23 cellular contexts compared by ENCODE assay signal in the genomic region with DNA sequence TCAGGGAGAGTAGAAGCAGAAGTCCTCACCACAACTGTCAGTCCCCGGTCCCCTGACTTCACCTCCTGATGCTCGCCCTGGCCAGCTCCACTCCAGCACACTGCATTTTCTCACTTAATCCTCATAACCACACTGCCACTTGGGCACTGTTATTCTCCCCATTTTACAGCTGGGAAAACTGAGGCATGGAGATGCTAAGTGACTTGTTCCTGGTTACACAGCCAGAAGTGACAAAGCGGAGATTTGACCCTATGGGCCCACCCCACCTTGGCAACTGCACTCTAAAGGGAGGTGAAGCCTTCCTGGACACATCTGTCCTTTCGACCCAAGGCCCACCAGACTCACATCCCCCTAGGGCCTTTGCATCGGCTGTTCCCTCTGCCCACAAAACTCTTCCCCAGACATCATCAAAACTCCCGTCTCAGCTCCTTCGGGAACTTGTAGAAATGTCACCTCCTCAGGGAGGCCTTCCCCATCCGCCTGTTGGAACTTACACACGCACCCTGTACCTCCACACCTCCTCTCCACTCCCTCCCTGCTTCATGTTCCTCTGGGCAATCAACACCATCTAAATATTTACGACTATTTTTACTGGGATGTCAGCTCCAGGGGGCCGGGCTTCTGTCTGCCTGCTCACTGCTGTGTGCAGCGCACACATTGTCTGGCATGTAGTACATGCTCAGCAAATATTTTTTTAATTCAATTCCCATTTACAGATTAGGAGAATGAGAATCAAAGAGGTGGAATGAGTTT. TPM values are rescaled to one million over a fixed set of nuclear protein-coding genes. Genes with fewer than 3 reads are reported as not detected.
DNase-seq lines count a peak whose midpoint lies in the region; ATAC-seq, FAIRE-seq and TF ChIP-seq lines count a peak whose summit lies in the region.
"Had no signal": no experiment of that assay in that cellular context is flagged by ENCODE, and none has a peak within 500 bp of the region (broad histone marks: within the 10 kb centered on the region; RNA-seq: fewer than 3 reads in every experiment).

No MANE protein-coding gene starts in this region.

- H3K9me3 ChIP-seq in heart left ventricle (no peaks in the 10 kb centered on the region), mucosa of descending colon (no peaks in the 10 kb centered on the region), spleen (no peaks in the 10 kb centered on the region)
- H3K9me3 ChIP-seq: BLaER1 treated with 17β-estradiol and CSF1 and Interleukin-3, amounts not matched to agents 10 nM and 100 nM; MG63 had no signal

- H3K27ac ChIP-seq in heart left ventricle: peak overlapping the region in 11 of 12 donors; percentile 41 to 95 (median 88)
- no peak overlapping the region for H3K27ac ChIP-seq in spleen
- H3K27ac ChIP-seq: BLaER1 treated with 17β-estradiol and CSF1 and Interleukin-3, amounts not matched to agents 10 nM and 100 nM; PC-9 had no signal

- TF ChIP-seq POLR2A in heart left ventricle (IDR thresholded peaks at IDR 0.05): no peak
- no peak for TF ChIP-seq POLR2A in spleen (IDR thresholded peaks at IDR 0.05)
- TF ChIP-seq POLR2A in lower leg skin (IDR thresholded peaks at IDR 0.05): no peak

- ATAC-seq in heart left ventricle (no peak), Right ventricle myocardium inferior (no peak), mucosa of descending colon (no peak)

- DNase-seq in heart left ventricle (peak in 2 of 5 donors; percentile 15 to 16), Right ventricle myocardium inferior (ENCODE audit: missing footprints) (no peak), fibroblast of villous mesenchyme (ENCODE audit: low read depth) (peak; percentile 3), mucosa of descending colon (peak in 2 of 3 donors; percentile 6 to 10), spleen (peak; percentile 37), frontal cortex (ENCODE audit: low spot score in 2 of 2) (no peak), lower leg skin (ENCODE audit: low spot score in 2 of 2) (no peak), NCI-H526 (lab: John Stamatoyannopoulos, UW) (no peak)
- DNase-seq: DMS79, GOT3, HFFc6, Karpas-422, MG63, NCI-H1092, NCI-H146, NCI-H2081, NCI-H510A, NCI-H82, PC-9 had no signal

- H3K36me3 ChIP-seq in heart left ventricle (no peaks in the 10 kb centered on the region), mucosa of descending colon (ENCODE audit: low read depth) (no peaks in the 10 kb centered on the region), spleen (no peaks in the 10 kb centered on the region)
- H3K36me3 ChIP-seq: BLaER1 treated with 17β-estradiol and CSF1 and Interleukin-3, amounts not matched to agents 10 nM and 100 nM; MG63 had no signal

- 78 to 88% (median 82%) methylated on average over 12 of the region's 12 CpGs for WGBS in heart left ventricle, 4 donors
- 86 to 94% (median 90%) methylated on average over 12 of the region's 12 CpGs for WGBS in spleen, 5 donors
- 79 to 87% methylated on average over 12 of the region's 12 CpGs for WGBS in lower leg skin, 2 donors

- H3K27me3 ChIP-seq in heart left ventricle: peaks cover 0 to 3% (median 0%) of the 10 kb centered on the region in 9 donors
- peaks cover 0 to 14% (median 0%) of the 10 kb centered on the region in 7 donors for H3K27me3 ChIP-seq in spleen (replicated peaks in 1 of 7)
- H3K27me3 ChIP-seq: BLaER1 treated with 17β-estradiol and CSF1 and Interleukin-3, amounts not matched to agents 10 nM and 100 nM; MG63 had no signal

- no peak for TF ChIP-seq CTCF in heart left ventricle (IDR thresholded peaks at IDR 0.05)
- no peak for TF ChIP-seq CTCF in fibroblast of villous mesenchyme (IDR thresholded peaks at IDR 0.05; ENCODE audit: insufficient read depth, low read depth, low read length)
- TF ChIP-seq CTCF in mucosa of descending colon (IDR thresholded peaks at IDR 0.05): no peak
- TF ChIP-seq CTCF in spleen (IDR thresholded peaks at IDR 0.05 in 8 of 11, conservative IDR thresholded peaks at IDR 0.05 in 3 of 11): no peak
- TF ChIP-seq CTCF in lower leg skin (IDR thresholded peaks at IDR 0.05): no peak

- peak overlapping the region in 1 of 12 donors; percentile 11 for H3K4me3 ChIP-seq in heart left ventricle
- no peak overlapping the region for H3K4me3 ChIP-seq in fibroblast of villous mesenchyme (ENCODE audit: low read depth, low read length)
- H3K4me3 ChIP-seq in mucosa of descending colon: no peak overlapping the region
- H3K4me3 ChIP-seq in spleen: no peak overlapping the region
- no peak overlapping the region for H3K4me3 ChIP-seq in lower leg skin (ENCODE audit: low read depth, poor library complexity, severe bottlenecking)
- H3K4me3 ChIP-seq: BLaER1 treated with 17β-estradiol and CSF1 and Interleukin-3, amounts not matched to agents 10 nM and 100 nM; MG63; PC-9 had no signal

- intact Hi-C loops in heart left ventricle (cut with DNase I) (no loop called here), Right ventricle myocardium inferior (cut with DNase I) (no loop called here), mucosa of descending colon (cut with DNase I, micrococcal nuclease) (no loop called here), spleen (cut with DNase I; ENCODE audit: low total_unique reads) (no loop called here), lower leg skin (cut with DNase I; ENCODE audit: low total_unique reads) (no loop called here)

- H3K4me1 ChIP-seq in heart left ventricle (peaks cover 0 to 84% (median 58%) of the 10 kb centered on the region in 12 donors), mucosa of descending colon (ENCODE audit: low read depth) (peaks cover 5% of the 10 kb centered on the region), spleen (peaks cover 0 to 29% (median 0%) of the 10 kb centered on the region in 6 donors)

- FAIRE-seq in frontal cortex (lab: Jason Lieb, UNC): no peak
- FAIRE-seq: D721Med had no signal

RNA-seq across cellular contexts. Expression of a gene that starts 3.1 kb away (rescaled TPM):
- total RNA-seq in heart left ventricle (10 to 100 TPM in 8 of 9 donors, 1 to 10 TPM in 1; 5.8 to 56.7 (median 28.7) TPM), Right ventricle myocardium inferior (39.3 TPM), fibroblast of villous mesenchyme (0.64 and 1.7 TPM in 2 replicates), mucosa of descending colon (1 to 10 TPM in 2 of 3 donors, under 1 TPM in 1; 0.70 to 2.2 (median 1.6) TPM), spleen (1 to 10 TPM in 6 of 7 donors, under 1 TPM in 1; 0.60 to 3.7 (median 1.2) TPM), frontal cortex (8.2 TPM), lower leg skin (1 to 10 TPM in 3 of 4 donors, under 1 TPM in 1; 0.89 to 5.2 (median 2.3) TPM)
- polyA plus RNA-seq in heart left ventricle (10 to 100 TPM in 1 of 2 donors, 1 to 10 TPM in 1; 6.3 to 42.6 TPM), spleen (1 to 10 TPM in 1 of 3 donors, under 1 TPM in 2; 0.15 to 2.5 (median 0.52) TPM)
- total RNA-seq: A172; CD8-positive, alpha-beta memory T cell; PC-9 had no signal
- polyA plus RNA-seq: CD8-positive, alpha-beta memory T cell had no signal

Comparison
In these comparisons a context has a peak if more than half of its experiments do, and no peak if none do; other contexts are left out.
1. DNase-seq: peak in fibroblast of villous mesenchyme (single experiment), mucosa of descending colon (2 of 3) and spleen (single experiment); none in Right ventricle myocardium inferior (single experiment), frontal cortex (0 of 2), lower leg skin (0 of 2) and NCI-H526 (0 of 2).
2. H3K27ac ChIP-seq: peak in heart left ventricle (11 of 12); none in spleen (0 of 8).